8 cellular contexts compared by ENCODE assay signal in genomic region chr10:70169661-70170364, GRCh38. TPM values are rescaled to one million over a fixed set of nuclear protein-coding genes. Genes with fewer than 3 reads are reported as not detected.
A peak's percentile ranks its signal among the peaks of the same experiment; 100 is the strongest.
DNase-seq lines count a peak whose midpoint lies in the region; ATAC-seq and TF ChIP-seq lines count a peak whose summit lies in the region.

No MANE protein-coding gene starts in this region.

- H3K4me1 ChIP-seq in fibroblast of lung (ENCODE audit: control insufficient read depth, extremely low read depth, insufficient read depth, low read length) (no peaks in the 10 kb centered on the region), osteoblast (ENCODE audit: insufficient read depth, low read length) (peaks cover 27% of the 10 kb centered on the region)

- DNase-seq in GM12864 (ENCODE audit: low read depth) (no peak), fibroblast of lung (ENCODE audit: low read depth in 2 of 2) (peak in 1 of 2 donors; percentile 20), osteoblast (ENCODE audit: insufficient read length, low spot score, missing footprints) (peak; percentile 47), dedifferentiated amniotic fluid mesenchymal stem cell (ENCODE audit: extremely low spot score) (no peak), cerebellar cortex (ENCODE audit: low spot score) (no peak), DMS79 (lab: John Stamatoyannopoulos, UW) (no peak)
- no peak for DNase-seq in T-helper 2 cell treated with Interferon-gamma antibody and Interleukin-4, amounts not matched to agents 5 μg/mL and 100 μg/mL, for 36 hours (ENCODE audit: low spot score)

- H3K9me3 ChIP-seq in fibroblast of lung (ENCODE audit: control insufficient read depth, insufficient read depth, low read depth, low read length) (no peaks in the 10 kb centered on the region), osteoblast (ENCODE audit: low read depth, low read length) (no peaks in the 10 kb centered on the region)

- H3K27me3 ChIP-seq in fibroblast of lung (ENCODE audit: control insufficient read depth, insufficient read depth, low read length): no peaks in the 10 kb centered on the region
- H3K27me3 ChIP-seq in osteoblast (ENCODE audit: insufficient read depth, low read length): no peaks in the 10 kb centered on the region

- H3K36me3 Mint-ChIP-seq in T-helper 2 cell treated with Interferon-gamma antibody and Interleukin-4, amounts not matched to agents 5 μg/mL and 100 μg/mL, for 36 hours (ENCODE audit: low read depth): peaks cover 24% of the 10 kb centered on the region

- H3K4me3 Mint-ChIP-seq in T-helper 2 cell treated with Interferon-gamma antibody and Interleukin-4, amounts not matched to agents 5 μg/mL and 100 μg/mL, for 36 hours: peak overlapping the region; percentile 93

- H3K79me2 ChIP-seq in fibroblast of lung (ENCODE audit: control insufficient read depth, insufficient read depth, low read length): peaks cover 53% of the 10 kb centered on the region
- peaks cover 54% of the 10 kb centered on the region for H3K79me2 ChIP-seq in osteoblast (ENCODE audit: insufficient read depth, low read length)

- TF ChIP-seq CTCF in GM12864 (IDR thresholded peaks at IDR 0.05; ENCODE audit: low read depth, low read length, missing control alignments): no peak
- no peak for TF ChIP-seq CTCF in fibroblast of lung (conservative IDR thresholded peaks at IDR 0.05 in 1 of 2, IDR thresholded peaks at IDR 0.05 in 1 of 2; ENCODE audit: low read depth in 1 of 2, low read length in 2 of 2)
- TF ChIP-seq CTCF in osteoblast (IDR thresholded peaks at IDR 0.05; ENCODE audit: extremely low read depth, low read depth, low read length): no peak

- peak overlapping the region; percentile 94 for H3K27ac ChIP-seq in fibroblast of lung (ENCODE audit: insufficient read depth, low read length)
- H3K27ac ChIP-seq in osteoblast (ENCODE audit: low read depth, low read length): peak overlapping the region; percentile 98

- H3K9ac ChIP-seq in fibroblast of lung (ENCODE audit: insufficient read depth, low read length): peak overlapping the region; percentile 90

- peaks cover 3% of the 10 kb centered on the region for H3K9me3 Mint-ChIP-seq in T-helper 2 cell treated with Interferon-gamma antibody and Interleukin-4, amounts not matched to agents 5 μg/mL and 100 μg/mL, for 36 hours

- H2AFZ ChIP-seq in fibroblast of lung (ENCODE audit: low read length): no peak overlapping the region
- peak overlapping the region; percentile 27 for H2AFZ ChIP-seq in osteoblast (ENCODE audit: low read length)

- peak overlapping the region; percentile 98 for H3K27ac Mint-ChIP-seq in T-helper 2 cell treated with Interferon-gamma antibody and Interleukin-4, amounts not matched to agents 5 μg/mL and 100 μg/mL, for 36 hours

- H3K4me3 ChIP-seq in GM12864 (ENCODE audit: low read depth, low read length) (peak overlapping the region; percentile 91), fibroblast of lung (replicated peaks in 1 of 4; ENCODE audit: control extremely low read depth in 1 of 4, insufficient read depth in 1 of 4, low read depth in 3 of 4, low read length in 4 of 4) (peak overlapping the region; percentile 48 to 98 (median 90)), osteoblast (ENCODE audit: insufficient read depth, low read length) (peak overlapping the region; percentile 92)

- ATAC-seq in HG02840 (IDR thresholded peaks at IDR 0.05; ENCODE audit: low FRiP score, unreplicated experiment): peak; percentile 7

- H3K27me3 Mint-ChIP-seq in T-helper 2 cell treated with Interferon-gamma antibody and Interleukin-4, amounts not matched to agents 5 μg/mL and 100 μg/mL, for 36 hours (ENCODE audit: low read depth): no peaks in the 10 kb centered on the region

- H4K20me1 ChIP-seq in fibroblast of lung (ENCODE audit: control insufficient read depth, extremely low read depth, insufficient read depth, low read length): peaks cover 9% of the 10 kb centered on the region
- H4K20me1 ChIP-seq in osteoblast (ENCODE audit: insufficient read depth, low read length): peaks cover 48% of the 10 kb centered on the region

- H3K36me3 ChIP-seq in fibroblast of lung (ENCODE audit: control insufficient read depth, insufficient read depth, low read length) (no peaks in the 10 kb centered on the region), osteoblast (ENCODE audit: insufficient read depth, low read length) (peaks cover 24% of the 10 kb centered on the region)

- H3K4me1 Mint-ChIP-seq in T-helper 2 cell treated with Interferon-gamma antibody and Interleukin-4, amounts not matched to agents 5 μg/mL and 100 μg/mL, for 36 hours (ENCODE audit: low read depth): peaks cover 41% of the 10 kb centered on the region

- H3K4me2 ChIP-seq in fibroblast of lung (ENCODE audit: extremely low read depth, insufficient read depth, low read length) (peak overlapping the region; percentile 38), osteoblast (ENCODE audit: insufficient read depth, low read length) (peak overlapping the region; percentile 94)

RNA-seq across cellular contexts. Expression of gene SAR1A, which starts 0.5 kb away (rescaled TPM):
- total RNA-seq in fibroblast of lung: 235 and 247 TPM in 2 replicates
- polyA plus RNA-seq in fibroblast of lung: 132 and 138 TPM in 2 replicates
- 113 and 161 TPM in 2 replicates for polyA plus RNA-seq in fibroblast of lung (2012)
- 104 and 114 TPM in 2 replicates for polyA minus RNA-seq in fibroblast of lung (ENCODE audit: low replicate concordance)
- total RNA-seq in osteoblast: 219 and 240 TPM in 2 replicates

RNA-seq across cellular contexts. Expression of gene TYSND1, which starts 23.3 kb away (rescaled TPM):
- 12.8 and 15.5 TPM in 2 replicates for total RNA-seq in fibroblast of lung
- 2.4 and 2.6 TPM in 2 replicates for polyA plus RNA-seq in fibroblast of lung
- 3.3 and 3.6 TPM in 2 replicates for polyA plus RNA-seq in fibroblast of lung (2012)
- 2.9 and 6.2 TPM in 2 replicates for polyA minus RNA-seq in fibroblast of lung (ENCODE audit: low replicate concordance)
- 13.0 and 15.6 TPM in 2 replicates for total RNA-seq in osteoblast

RNA-seq across cellular contexts. Expression of gene AIFM2, which starts 37.2 kb away (rescaled TPM):
- total RNA-seq in fibroblast of lung (10.0 and 15.5 TPM in 2 replicates), osteoblast (14.4 and 14.8 TPM in 2 replicates)
- 11.1 and 15.6 TPM in 2 replicates for polyA plus RNA-seq in fibroblast of lung
- polyA plus RNA-seq in fibroblast of lung (2012): 12.3 and 21.5 TPM in 2 replicates
- 12.1 and 17.0 TPM in 2 replicates for polyA minus RNA-seq in fibroblast of lung (ENCODE audit: low replicate concordance)
